In genomic region chr19:37111753-37112152, GRCh38 we compare ENCODE assay signal across 8 cellular contexts. TPM values are rescaled to one million over a fixed set of nuclear protein-coding genes. Genes with fewer than 3 reads are reported as not detected.
A peak's percentile ranks its signal among the peaks of the same experiment; 100 is the strongest.
DNase-seq lines count a peak whose midpoint lies in the region; ATAC-seq and TF ChIP-seq lines count a peak whose summit lies in the region.
"Not testable (repeated sequence)": the region's sequence is repeated elsewhere in the genome, so short reads cannot be mapped to it uniquely, and the experiment has no call there.

No MANE protein-coding gene starts in this region.

- H3K27me3 Mint-ChIP-seq in Caco-2 (ENCODE audit: insufficient read depth, unreplicated experiment); activated CD8-positive, alpha-beta T cell treated with anti-CD3 and anti-CD28 coated beads for 36 hours; type B pancreatic cell: not testable (repeated sequence)

- CTCF ChIA-PET in Caco-2 (lab: Charles Lee); HCT116 (lab: Charles Lee); activated CD8-positive, alpha-beta T cell treated with anti-CD3 and anti-CD28 coated beads for 36 hours (lab: Charles Lee): not testable (repeated sequence)

- intact Hi-C loops in Caco-2 (cut with micrococcal nuclease; ENCODE audit: unreplicated experiment); activated CD8-positive, alpha-beta T cell treated with anti-CD3 and anti-CD28 coated beads for 36 hours (cut with micrococcal nuclease): not testable (repeated sequence)
- intact Hi-C loops in HCT116 (cut with micrococcal nuclease), result loop anchor here (5.0 to 10.0 kb wide), 2 partner anchors 786 to 1047 kb away; no protein-coding TSS in a partner anchor

- not testable (repeated sequence) for H3K4me3 Mint-ChIP-seq in Caco-2 (ENCODE audit: unreplicated experiment); activated CD8-positive, alpha-beta T cell treated with anti-CD3 and anti-CD28 coated beads for 36 hours; type B pancreatic cell

- not testable (repeated sequence) for H3K27me3 ChIP-seq in Caco-2 (replicated peaks; ENCODE audit: control insufficient read depth, insufficient read depth, low read length); HCT116 (ENCODE audit: insufficient read depth, low read length); liver (ENCODE audit: control insufficient read depth in 4 of 4, insufficient read depth in 4 of 4, low read length in 3 of 4)

- H3K36me3 Mint-ChIP-seq in Caco-2 (ENCODE audit: insufficient read depth, unreplicated experiment) (peaks cover 11% of the 10 kb centered on the region), type B pancreatic cell (peaks cover 90% of the 10 kb centered on the region)
- peaks cover 100% of the 10 kb centered on the region for H3K36me3 Mint-ChIP-seq in activated CD8-positive, alpha-beta T cell treated with anti-CD3 and anti-CD28 coated beads for 36 hours (ENCODE audit: low read depth)

- TF ChIP-seq RAD21 in HCT116 (IDR thresholded peaks at IDR 0.05; ENCODE audit: low read depth), result peak; percentile 34; the same call in 1 of the 2 replicates
- TF ChIP-seq RAD21 in liver (IDR thresholded peaks at IDR 0.05), result peak; percentile 32 to 33

- not testable (repeated sequence) for H3K36me3 ChIP-seq in Caco-2 (ENCODE audit: control insufficient read depth, insufficient read depth, low read length); HCT116 (ENCODE audit: control insufficient read depth in 1 of 2, insufficient read depth in 2 of 2, low read length in 2 of 2)
- peaks cover 10 to 70% (median 63%) of the 10 kb centered on the region in 4 donors for H3K36me3 ChIP-seq in liver (ENCODE audit: control insufficient read depth in 4 of 4, insufficient read depth in 3 of 4, low read depth in 1 of 4, low read length in 3 of 4)

- RAD21 ChIA-PET in HCT116 (lab: Charles Lee; ENCODE audit: low non-redundant PET in 1 of 2, low total read pairs in 2 of 2, uncharacterized antibody in 2 of 2, unreplicated experiment in 2 of 2), result not testable (repeated sequence)

- not testable (repeated sequence) for H3K27ac Mint-ChIP-seq in Caco-2 (ENCODE audit: unreplicated experiment); activated CD8-positive, alpha-beta T cell treated with anti-CD3 and anti-CD28 coated beads for 36 hours; type B pancreatic cell

- not testable (repeated sequence) for H3K27ac ChIP-seq in HCT116 (ENCODE audit: low read depth, low read length); liver (ENCODE audit: low read depth in 1 of 2, low read length in 2 of 2)

- not testable (repeated sequence) for H3K4me1 ChIP-seq in Caco-2; HCT116 (ENCODE audit: control insufficient read depth in 1 of 2, insufficient read depth in 2 of 2, low read length in 2 of 2); liver (ENCODE audit: control insufficient read depth in 4 of 4, insufficient read depth in 4 of 4, low read length in 3 of 4)

- H3K9me3 Mint-ChIP-seq in Caco-2 (ENCODE audit: unreplicated experiment) (peaks cover 34% of the 10 kb centered on the region), type B pancreatic cell (peaks cover 45% of the 10 kb centered on the region)
- H3K9me3 Mint-ChIP-seq in activated CD8-positive, alpha-beta T cell treated with anti-CD3 and anti-CD28 coated beads for 36 hours, result peaks cover 85% of the 10 kb centered on the region

- WGBS in liver, result 90% methylated on average over 7 of the region's 7 CpGs

- not testable (repeated sequence) for H2AFZ ChIP-seq in HCT116 (ENCODE audit: low read depth, low read length, poor library complexity, severe bottlenecking)

- not testable (repeated sequence) for H4K20me1 ChIP-seq in HCT116 (ENCODE audit: insufficient read depth)

- not testable (repeated sequence) for H3K4me2 ChIP-seq in HCT116 (ENCODE audit: low read length)

- H3K4me3 ChIP-seq in Caco-2 (ENCODE audit: low read depth, low read length); HCT116 (replicated peaks in 1 of 2; ENCODE audit: low read depth in 1 of 2, low read length in 2 of 2): not testable (repeated sequence)
- H3K4me3 ChIP-seq in liver (ENCODE audit: low read depth in 1 of 3, low read length in 3 of 3), result peak overlapping the region in 2 of 3 donors; percentile 41 to 60

- not testable (repeated sequence) for H3K9me3 ChIP-seq in Caco-2; HCT116 (ENCODE audit: control insufficient read depth in 1 of 2, insufficient read depth in 1 of 2, low read depth in 1 of 2, low read length in 2 of 2)
- H3K9me3 ChIP-seq in liver (ENCODE audit: control insufficient read depth in 4 of 4, low read length in 3 of 4), result peaks cover 46 to 90% (median 55%) of the 10 kb centered on the region in 4 donors

- not testable (repeated sequence) for TF ChIP-seq POLR2A in HCT116 (IDR thresholded peaks at IDR 0.05; ENCODE audit: borderline replicate concordance, extremely low read depth, insufficient read depth, insufficient read length); erythroblast (IDR thresholded peaks at IDR 0.05; ENCODE audit: low read length)

- BruUV-seq in Caco-2 (replicated peaks; lab: Mats Ljungman, UMichigan); HCT116 (replicated peaks; lab: Mats Ljungman, UMichigan): not testable (repeated sequence)

- POLR2A ChIA-PET in Caco-2 (lab: Charles Lee); HCT116 (lab: Charles Lee); activated CD8-positive, alpha-beta T cell treated with anti-CD3 and anti-CD28 coated beads for 36 hours (lab: Charles Lee): not testable (repeated sequence)

- ATAC-seq in HCT116; activated CD8-positive, alpha-beta T cell treated with anti-CD3 and anti-CD28 coated beads for 36 hours: not testable (repeated sequence)

- TF ChIP-seq CTCF in Caco-2 (IDR thresholded peaks at IDR 0.05; ENCODE audit: insufficient read depth in 1 of 2, low read depth in 1 of 2, low read length in 1 of 2, severe bottlenecking in 1 of 2, unreplicated experiment in 1 of 2), result peak; percentile 6 to 35
- peak in 2 of 3 experiments; percentile 18 to 44; a peak in 2 of 6 replicates for TF ChIP-seq CTCF in HCT116 (IDR thresholded peaks at IDR 0.05 in 2 of 3, conservative IDR thresholded peaks at IDR 0.05 in 1 of 3; ENCODE audit: borderline replicate concordance in 1 of 3, insufficient read depth in 1 of 3, low read depth in 2 of 3, low read length in 2 of 3)
- TF ChIP-seq CTCF in activated CD8-positive, alpha-beta T cell treated with anti-CD3 and anti-CD28 coated beads for 36 hours (IDR thresholded peaks at IDR 0.05), result peak; percentile 55
- not testable (repeated sequence) for TF ChIP-seq CTCF in liver (IDR thresholded peaks at IDR 0.05; ENCODE audit: low read depth, low read length, missing input control)
- peak; percentile 51 for TF ChIP-seq CTCF in type B pancreatic cell (conservative IDR thresholded peaks at IDR 0.05)

- not testable (repeated sequence) for H3K9me2 ChIP-seq in HCT116 (ENCODE audit: insufficient read depth)

- H3K9ac ChIP-seq in HCT116 (ENCODE audit: low read length); liver (ENCODE audit: low read depth in 1 of 2, low read length in 2 of 2): not testable (repeated sequence)

- DNase-seq in Caco-2, result peak in 1 of 2 experiments; percentile 21
- peak; percentile 2 for DNase-seq in HCT116 (ENCODE audit: low read depth, low spot score)
- peak; percentile 7 for DNase-seq in NCI-H1105 treated with DMSO at 0.1 percent for 48 hours (lab: John Stamatoyannopoulos, UW)
- DNase-seq in OCI-M1 (lab: John Stamatoyannopoulos, UW), result peak; percentile 58
- not testable (repeated sequence) for DNase-seq in activated CD8-positive, alpha-beta T cell treated with anti-CD3 and anti-CD28 coated beads for 36 hours; type B pancreatic cell (ENCODE audit: extremely low spot score, unreplicated experiment)
- peak; percentile 33 to 46 for DNase-seq in erythroblast (lab: John Stamatoyannopoulos, UW)

- H3K79me2 ChIP-seq in HCT116 (ENCODE audit: insufficient read depth, low read length), result not testable (repeated sequence)

- not testable (repeated sequence) for H3K4me1 Mint-ChIP-seq in Caco-2 (ENCODE audit: low read depth, unreplicated experiment); activated CD8-positive, alpha-beta T cell treated with anti-CD3 and anti-CD28 coated beads for 36 hours (ENCODE audit: low read depth); type B pancreatic cell (ENCODE audit: unreplicated experiment)

RNA-seq across cellular contexts. Expression of gene ZNF420, which starts 33.5 kb away (rescaled TPM):
- 3.2 and 3.3 TPM in 2 replicates for total RNA-seq in Caco-2 (2022)
- total RNA-seq in HCT116 (2021; ENCODE audit: unreplicated experiment), result not detected
- not detected in 2 replicates for polyA plus RNA-seq in HCT116 (2012)
- 10 to 100 TPM; 10.1 to 12.0 TPM for total RNA-seq in activated CD8-positive, alpha-beta T cell treated with anti-CD3 and anti-CD28 coated beads for 36 hours
- total RNA-seq in liver, result 1 to 10 TPM; 4.4 to 5.2 TPM
- 1 to 10 TPM; 2.0 to 2.3 TPM for polyA plus RNA-seq in liver
- total RNA-seq in type B pancreatic cell (ENCODE audit: low replicate concordance), result 13.3 and 17.3 TPM in 2 replicates
